ENCODE assay signal across 1 cellular context in the genomic region with DNA sequence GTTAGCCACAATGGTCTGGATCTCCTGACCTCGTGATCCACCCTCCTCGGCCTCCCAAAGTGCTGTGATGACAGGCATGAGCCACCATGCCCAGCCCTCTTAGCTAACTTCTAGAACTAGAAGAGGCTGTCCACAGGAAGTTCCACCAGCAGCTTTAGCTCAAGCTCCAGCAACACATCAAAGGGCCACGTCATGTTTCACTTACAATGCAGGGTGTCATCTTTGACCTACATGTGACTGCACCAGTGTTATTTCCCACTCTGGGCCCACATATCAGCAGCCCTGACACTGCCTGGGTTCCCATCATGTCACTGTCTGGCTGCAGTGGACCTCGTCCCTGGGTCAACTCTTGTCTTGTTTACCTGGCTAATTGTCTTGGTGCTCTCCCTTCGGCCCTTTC.
TF ChIP-seq lines count a peak whose summit lies in the region.

No MANE protein-coding gene starts in this region.

TF ChIP-seq in IMR-90, 13 proteins besides CTCF, POLR2A, EP300 and RAD21:
- TF ChIP-seq NFE2L2 (IDR thresholded peaks at IDR 0.05; ENCODE audit: low read depth, low read length) (no peak), CHD1 (IDR thresholded peaks at IDR 0.05; ENCODE audit: low read depth, low read length) (no peak), ELK1 (IDR thresholded peaks at IDR 0.05; ENCODE audit: borderline replicate concordance, low read depth, low read length) (no peak), USF2 (IDR thresholded peaks at IDR 0.05; ENCODE audit: low read depth, low read length) (no peak), RFX5 (IDR thresholded peaks at IDR 0.05; ENCODE audit: low read depth, low read length) (no peak)
TF ChIP-seq in IMR-90: peak in this region for 0.
